In the genomic region with DNA sequence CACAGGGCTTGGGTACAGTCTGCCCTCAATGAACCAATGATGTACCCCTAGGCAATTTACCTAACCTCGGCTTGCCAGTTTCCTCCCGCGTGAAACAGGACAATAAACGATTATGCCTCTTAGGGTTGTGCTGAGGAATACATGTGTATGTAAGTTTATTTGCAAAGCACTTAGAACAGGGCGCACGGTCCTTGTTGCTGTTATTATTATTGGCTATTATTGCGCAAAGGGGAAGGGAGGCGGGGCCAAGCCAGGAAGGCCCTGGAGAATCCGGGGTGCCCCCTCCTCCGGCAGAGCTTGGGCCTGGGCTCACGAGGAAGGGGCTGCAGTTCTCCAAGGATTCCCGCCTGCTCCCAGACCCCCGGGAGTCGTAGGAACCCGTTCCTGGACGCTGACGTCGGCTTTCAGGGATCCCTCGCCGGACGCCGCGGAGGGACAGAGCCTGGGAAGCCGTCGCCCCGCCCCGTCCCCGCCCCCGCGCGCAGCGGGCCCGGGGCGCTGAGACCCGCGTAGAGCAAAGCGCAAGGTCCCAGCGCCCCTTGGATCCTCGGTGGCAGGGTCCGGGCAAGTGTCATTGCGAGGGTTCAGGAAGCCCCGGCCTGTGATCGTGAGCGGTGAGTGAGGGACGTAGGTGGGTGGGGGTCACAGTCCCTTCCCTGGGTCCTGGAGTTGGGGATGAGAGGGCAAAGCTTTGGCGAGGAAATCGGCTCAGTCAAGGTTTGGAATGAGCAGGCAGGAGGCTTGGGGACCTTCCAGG, we compare ENCODE assay signal across 9 cellular contexts. TPM values are rescaled to one million over a fixed set of nuclear protein-coding genes. Genes with fewer than 3 reads are reported as not detected.
DNase-seq lines count a peak whose midpoint lies in the region; ATAC-seq, FAIRE-seq and TF ChIP-seq lines count a peak whose summit lies in the region.
"Had no signal": no experiment of that assay in that cellular context is flagged by ENCODE, and none has a peak within 500 bp of the region (broad histone marks: within the 10 kb centered on the region; RNA-seq: fewer than 3 reads in every experiment).

A gene (plus strand): TSS at position 293 of the 757 bp plus-strand sequence. CDS start 1,777 bp downstream, outside the sequence.

- DNase-seq in BE2C: peak; percentile 51
- peak; percentile 23 for DNase-seq in NCI-H1105 treated with DMSO at 0.1 percent for 48 hours (lab: John Stamatoyannopoulos, UW)
- peak; percentile 25 for DNase-seq in brain microvascular endothelial cell
- DNase-seq in keratinocyte (ENCODE audit: low read depth, low spot score): no peak
- peak; percentile 22 for DNase-seq in stimulated activated naive CD8-positive, alpha-beta T cell treated with anti-CD3 and anti-CD28 coated beads, Interleukin-15, Interleukin-2, amounts not matched to agents 100 U/mL and 50 U/mL, for 24 hours

- in situ Hi-C loops in brain microvascular endothelial cell (cut with HindIII; ENCODE audit: low pct_ligation_motif_present, low sequenced_read_pairs): no loop called here

- H3K4me1 ChIP-seq in BE2C: peaks cover 19% of the 10 kb centered on the region
- H3K4me1 ChIP-seq in keratinocyte (ENCODE audit: control insufficient read depth, extremely low read depth, insufficient read depth, low read length): peaks cover 22% of the 10 kb centered on the region

- dilution Hi-C loops in keratinocyte (cut with MboI; ENCODE audit: extremely low pct_ligation_motif_present, low sequenced_read_pairs): no loop called here

- H3K27ac ChIP-seq in brain microvascular endothelial cell (no peak within 1 kb of the TSS), keratinocyte (ENCODE audit: control insufficient read depth, insufficient read depth, low read length) (peak within 1 kb of the TSS; percentile 70)

- no peaks in the 10 kb centered on the region for H4K20me1 ChIP-seq in keratinocyte (ENCODE audit: control insufficient read depth, extremely low read depth, insufficient read depth, low read length)

- peak; percentile 23 for FAIRE-seq in keratinocyte (lab: Jason Lieb, UNC)
- FAIRE-seq: colon had no signal

- no peaks in the 10 kb centered on the region for H3K27me3 ChIP-seq in BE2C
- H3K27me3 ChIP-seq in brain microvascular endothelial cell (replicated peaks): no peaks in the 10 kb centered on the region
- H3K27me3 ChIP-seq in keratinocyte (ENCODE audit: control insufficient read depth, extremely low read depth, insufficient read depth, low read length): no peaks in the 10 kb centered on the region

- no peaks in the 10 kb centered on the region for H3K36me3 ChIP-seq in BE2C
- no peaks in the 10 kb centered on the region for H3K36me3 ChIP-seq in brain microvascular endothelial cell (replicated peaks)
- H3K36me3 ChIP-seq in keratinocyte (ENCODE audit: control insufficient read depth in 2 of 2, extremely low read depth in 1 of 2, insufficient read depth in 2 of 2, low read length in 2 of 2): peaks cover 0 to 2% of the 10 kb centered on the region in 2 experiments

- peak within 1 kb of the TSS; percentile 58 for H3K4me3 ChIP-seq in BE2C (ENCODE audit: low read depth, low read length)
- H3K4me3 ChIP-seq in brain microvascular endothelial cell (ENCODE audit: low read depth, low read length): peak within 1 kb of the TSS; percentile 65
- peak within 1 kb of the TSS; percentile 55 to 78 (median 73) for H3K4me3 ChIP-seq in keratinocyte (ENCODE audit: control insufficient read depth in 2 of 3, extremely low read depth in 1 of 3, insufficient read depth in 2 of 3, low read depth in 1 of 3, low read length in 3 of 3)

- H3K4me2 ChIP-seq in keratinocyte (ENCODE audit: control insufficient read depth, extremely low read depth, insufficient read depth, low read depth, low read length): peak within 1 kb of the TSS; percentile 98

- ATAC-seq in stimulated activated naive CD8-positive, alpha-beta T cell treated with anti-CD3 and anti-CD28 coated beads, Interleukin-15, Interleukin-2, amounts not matched to agents 100 U/mL and 50 U/mL, for 24 hours: peak; percentile 9
- ATAC-seq in HG02623 (IDR thresholded peaks at IDR 0.05; ENCODE audit: unreplicated experiment): no peak
- no peak for ATAC-seq in HG02885 (IDR thresholded peaks at IDR 0.05; ENCODE audit: poor library complexity, unreplicated experiment)
- ATAC-seq in GM18520 (IDR thresholded peaks at IDR 0.05; ENCODE audit: unreplicated experiment): no peak

- H3K9me1 ChIP-seq in keratinocyte (ENCODE audit: control insufficient read depth, extremely low read depth, insufficient read depth, low read length): no peaks in the 10 kb centered on the region

- TF ChIP-seq CTCF in BE2C (IDR thresholded peaks at IDR 0.05; ENCODE audit: low read depth, low read length): no peak
- TF ChIP-seq CTCF in brain microvascular endothelial cell (IDR thresholded peaks at IDR 0.05; ENCODE audit: low read depth, low read length, missing control alignments): no peak
- no peak for TF ChIP-seq CTCF in keratinocyte (optimal IDR thresholded peaks at IDR 0.05 in 1 of 3, IDR thresholded peaks at IDR 0.05 in 1 of 3, conservative IDR thresholded peaks at IDR 0.05 in 1 of 3; ENCODE audit: extremely low read depth in 1 of 3, insufficient read depth in 2 of 3, low read length in 3 of 3)

- no peaks in the 10 kb centered on the region for H3K79me2 ChIP-seq in keratinocyte (ENCODE audit: control insufficient read depth, insufficient read depth, low read length)

- H2AFZ ChIP-seq in keratinocyte (ENCODE audit: control insufficient read depth, low read length): peak within 1 kb of the TSS; percentile 89

- H3K9me3 ChIP-seq in BE2C: no peaks in the 10 kb centered on the region
- no peaks in the 10 kb centered on the region for H3K9me3 ChIP-seq in keratinocyte (ENCODE audit: control insufficient read depth, low read depth, low read length)

- H3K9ac ChIP-seq in keratinocyte (ENCODE audit: control insufficient read depth, extremely low read depth, insufficient read depth, low read length): peak within 1 kb of the TSS; percentile 79

RNA-seq across cellular contexts. Expression of the gene that starts here (rescaled TPM):
- 3.7 TPM for polyA plus RNA-seq in BE2C (2012; ENCODE audit: insufficient read depth, insufficient read length, low read depth)
- polyA plus RNA-seq in keratinocyte: 4.4 to 10.1 TPM (median 6.3 TPM) in 3 replicates
- polyA plus RNA-seq in keratinocyte (2011; ENCODE audit: low read depth): 8.3 TPM
- 3.9 and 6.3 TPM in 2 replicates for polyA plus RNA-seq in keratinocyte (2011; cell fraction: cytosol; rRNA removed)
- polyA plus RNA-seq in keratinocyte (2011; cell fraction: nucleus; rRNA removed): 12.5 and 16.9 TPM in 2 replicates
- 4.4 and 18.2 TPM in 2 replicates for polyA plus RNA-seq in keratinocyte (2012; ENCODE audit: low replicate concordance)
- 9.1 to 14.5 TPM (median 9.9 TPM) in 3 replicates for polyA minus RNA-seq in keratinocyte
- polyA minus RNA-seq in keratinocyte (2011; cell fraction: cytosol; rRNA and poly(A)+ RNA removed): 8.1 TPM
- 4.0 and 7.8 TPM in 2 replicates for polyA minus RNA-seq in keratinocyte (2011; cell fraction: nucleus; rRNA and poly(A)+ RNA removed)
